Comparison of ENCODE assay signal across 31 cellular contexts in genomic region chr3:61667417-61668213, GRCh38.
DNase-seq lines count a peak whose midpoint lies in the region; ATAC-seq and TF ChIP-seq lines count a peak whose summit lies in the region.
"Had no signal": no experiment of that assay in that cellular context is flagged by ENCODE, and none has a peak within 500 bp of the region (broad histone marks: within the 10 kb centered on the region; RNA-seq: fewer than 3 reads in every experiment).

No MANE protein-coding gene starts in this region.

- peak overlapping the region; percentile 57; the same call in 1 of the 2 replicates for H3K27ac ChIP-seq in MM.1S (ENCODE audit: low read length)
- H3K27ac ChIP-seq: A549, brain microvascular endothelial cell, gastroesophageal sphincter, left ventricle myocardium inferior, VCaP had no signal

- H3K9me3 ChIP-seq in MM.1S (replicated peaks; ENCODE audit: insufficient read depth, low read length) (no peaks in the 10 kb centered on the region), mucosa of descending colon (no peaks in the 10 kb centered on the region)
- H3K9me3 ChIP-seq: A549, BE2C, gastroesophageal sphincter, left ventricle myocardium inferior had no signal

- peak overlapping the region; percentile 69 for H3K4me2 ChIP-seq in MM.1S (ENCODE audit: low read depth, low read length)
- H3K4me2 ChIP-seq: A549, GM23338, smooth muscle cell had no signal

- POLR2A ChIA-PET in activated CD8-positive, alpha-beta T cell treated with anti-CD3 and anti-CD28 coated beads for 36 hours (lab: Charles Lee): no interaction called here

- H4K20me1 ChIP-seq in MM.1S (ENCODE audit: insufficient read depth, low read length): no peaks in the 10 kb centered on the region

- H3K27ac Mint-ChIP-seq in activated CD8-positive, alpha-beta memory T cell treated with anti-CD3 and anti-CD28 coated beads, Interleukin-2, amount 10 ng/mL, durations not matched to agents 7 days and 5 days: no peak overlapping the region
- H3K27ac Mint-ChIP-seq in activated CD8-positive, alpha-beta T cell treated with anti-CD3 and anti-CD28 coated beads for 36 hours: no peak overlapping the region
- H3K27ac Mint-ChIP-seq: activated T-cell treated with anti-CD3 and anti-CD28 coated beads, Interleukin-2, amount 50 U/mL, for 72 hours; IgD-negative memory B cell; mesothelial cell of epicardium; naive thymus-derived CD4-positive, alpha-beta T cell had no signal

- H3K4me3 ChIP-seq in MM.1S (ENCODE audit: low read length) (peak overlapping the region; percentile 10), mucosa of descending colon (no peak overlapping the region)
- H3K4me3 ChIP-seq: A549, gastroesophageal sphincter, GM23338, left ventricle myocardium inferior, smooth muscle cell had no signal

- H3K36me3 ChIP-seq in MM.1S (replicated peaks; ENCODE audit: insufficient read depth, low read length): no peaks in the 10 kb centered on the region
- no peaks in the 10 kb centered on the region for H3K36me3 ChIP-seq in mucosa of descending colon (ENCODE audit: low read depth)
- H3K36me3 ChIP-seq: BE2C, brain microvascular endothelial cell, gastroesophageal sphincter, left ventricle myocardium inferior had no signal

- H3K4me1 Mint-ChIP-seq in activated CD8-positive, alpha-beta memory T cell treated with anti-CD3 and anti-CD28 coated beads, Interleukin-2, amount 10 ng/mL, durations not matched to agents 7 days and 5 days: no peaks in the 10 kb centered on the region
- no peaks in the 10 kb centered on the region for H3K4me1 Mint-ChIP-seq in activated CD8-positive, alpha-beta T cell treated with anti-CD3 and anti-CD28 coated beads for 36 hours (ENCODE audit: low read depth)

- H3F3A ChIP-seq in MM.1S (ENCODE audit: insufficient read depth, low read length): peaks cover 18% of the 10 kb centered on the region

- peak; percentile 25 for DNase-seq in Daoy (ENCODE audit: low read depth)
- peak; percentile 16 for DNase-seq in MM.1S
- peak; percentile 39 for DNase-seq in fibroblast of gingiva (ENCODE audit: low read depth)
- peak in 1 of 3 donors; percentile 23 for DNase-seq in mucosa of descending colon
- no peak for DNase-seq in activated CD8-positive, alpha-beta memory T cell treated with anti-CD3 and anti-CD28 coated beads, Interleukin-2, amount 50 U/mL, for 4 hours
- DNase-seq in activated CD8-positive, alpha-beta memory T cell treated with anti-CD3 and anti-CD28 coated beads, Interleukin-2, amount 10 ng/mL, durations not matched to agents 7 days and 5 days: no peak
- no peak for DNase-seq in activated CD8-positive, alpha-beta T cell treated with anti-CD3 and anti-CD28 coated beads for 36 hours
- DNase-seq in HUDEP-2 (lab: John Stamatoyannopoulos, UW; ENCODE audit: unreplicated experiment in 76 of 76): no peak
- DNase-seq: activated CD4-positive, alpha-beta T cell treated with anti-CD3 and anti-CD28 coated beads for 48 hours; activated naive CD4-positive, alpha-beta T cell; activated T-cell treated with anti-CD3 and anti-CD28 coated beads, Interleukin-2, amount 50 U/mL, for 72 hours; amniotic stem cell; BE2C; brain microvascular endothelial cell; COR-L47; effector CD4-positive, alpha-beta T cell; left ventricle myocardium inferior; naive thymus-derived CD4-positive, alpha-beta T cell; NCI-H1092 treated with DMSO at 0.1 percent for 48 hours; NCI-H187 treated with DMSO at 0.1 percent for 48 hours; SIG-M5; stimulated activated CD4-positive, alpha-beta T cell treated with anti-CD3 and anti-CD28 coated beads, Interleukin-2, amount 100 ng/mL, for 24 hours; T-helper 9 cell; trophoblast cell had no signal

- H3K36me3 Mint-ChIP-seq in activated CD8-positive, alpha-beta memory T cell treated with anti-CD3 and anti-CD28 coated beads, Interleukin-2, amount 10 ng/mL, durations not matched to agents 7 days and 5 days: no peaks in the 10 kb centered on the region
- no peaks in the 10 kb centered on the region for H3K36me3 Mint-ChIP-seq in activated CD8-positive, alpha-beta T cell treated with anti-CD3 and anti-CD28 coated beads for 36 hours (ENCODE audit: low read depth)
- H3K36me3 Mint-ChIP-seq: IgD-negative memory B cell; naive thymus-derived CD4-positive, alpha-beta T cell had no signal

- H3K4me1 ChIP-seq in MM.1S (ENCODE audit: low read length) (peaks cover 28% of the 10 kb centered on the region), mucosa of descending colon (ENCODE audit: low read depth) (peaks cover 17% of the 10 kb centered on the region)
- H3K4me1 ChIP-seq: BE2C had no signal

- TF ChIP-seq CTCF in MM.1S (IDR thresholded peaks at IDR 0.05; ENCODE audit: low read length) (no peak), mucosa of descending colon (IDR thresholded peaks at IDR 0.05) (no peak)
- TF ChIP-seq CTCF in activated CD8-positive, alpha-beta T cell treated with anti-CD3 and anti-CD28 coated beads for 36 hours (IDR thresholded peaks at IDR 0.05): no peak

- CTCF ChIA-PET in activated CD8-positive, alpha-beta memory T cell treated with anti-CD3 and anti-CD28 coated beads, Interleukin-2, amount 10 ng/mL, durations not matched to agents 7 days and 5 days (lab: Charles Lee): no interaction called here
- CTCF ChIA-PET in activated CD8-positive, alpha-beta T cell treated with anti-CD3 and anti-CD28 coated beads for 36 hours (lab: Charles Lee): no interaction called here

- no peak overlapping the region for H3K4me3 Mint-ChIP-seq in activated CD8-positive, alpha-beta memory T cell treated with anti-CD3 and anti-CD28 coated beads, Interleukin-2, amount 10 ng/mL, durations not matched to agents 7 days and 5 days
- H3K4me3 Mint-ChIP-seq in activated CD8-positive, alpha-beta T cell treated with anti-CD3 and anti-CD28 coated beads for 36 hours: no peak overlapping the region
- H3K4me3 Mint-ChIP-seq: activated T-cell treated with anti-CD3 and anti-CD28 coated beads, Interleukin-2, amount 50 U/mL, for 72 hours; GM23338; mesothelial cell of epicardium; naive thymus-derived CD4-positive, alpha-beta T cell had no signal

- intact Hi-C loops in mucosa of descending colon (cut with DNase I, micrococcal nuclease): no loop called here
- intact Hi-C loops in activated CD8-positive, alpha-beta T cell treated with anti-CD3 and anti-CD28 coated beads for 36 hours (cut with micrococcal nuclease): no loop called here

- H3K27me3 ChIP-seq in MM.1S (replicated peaks; ENCODE audit: insufficient read depth, low read length): no peaks in the 10 kb centered on the region
- H3K27me3 ChIP-seq: BE2C, brain microvascular endothelial cell, gastroesophageal sphincter had no signal

- H3K9ac ChIP-seq in MM.1S (ENCODE audit: low read length): peak overlapping the region; percentile 23; the same call in 1 of the 2 replicates

- H3K27me3 Mint-ChIP-seq in activated CD8-positive, alpha-beta memory T cell treated with anti-CD3 and anti-CD28 coated beads, Interleukin-2, amount 10 ng/mL, durations not matched to agents 7 days and 5 days: no peaks in the 10 kb centered on the region
- no peaks in the 10 kb centered on the region for H3K27me3 Mint-ChIP-seq in activated CD8-positive, alpha-beta T cell treated with anti-CD3 and anti-CD28 coated beads for 36 hours
- H3K27me3 Mint-ChIP-seq: IgD-negative memory B cell had no signal

- H3K9me2 ChIP-seq in MM.1S (replicated peaks; ENCODE audit: insufficient read depth, low read length): no peaks in the 10 kb centered on the region

- H2AFZ ChIP-seq in MM.1S (ENCODE audit: low read length): 0 out of 2 replicates have a peak overlapping the region, but pooled peaks have one; percentile 9
- H2AFZ ChIP-seq: GM23338 had no signal

- peak; percentile 71 for ATAC-seq in mucosa of descending colon
- ATAC-seq in activated CD8-positive, alpha-beta memory T cell treated with anti-CD3 and anti-CD28 coated beads, Interleukin-2, amount 10 ng/mL, durations not matched to agents 7 days and 5 days: no peak
- ATAC-seq in activated CD8-positive, alpha-beta T cell treated with anti-CD3 and anti-CD28 coated beads for 36 hours: no peak
- ATAC-seq: A549; activated T-cell treated with anti-CD3 and anti-CD28 coated beads, Interleukin-2, amount 50 U/mL, for 72 hours; gastroesophageal sphincter; GM23338; naive thymus-derived CD4-positive, alpha-beta T cell had no signal

- H3K9me3 Mint-ChIP-seq in activated CD8-positive, alpha-beta memory T cell treated with anti-CD3 and anti-CD28 coated beads, Interleukin-2, amount 10 ng/mL, durations not matched to agents 7 days and 5 days (ENCODE audit: low read depth): peaks cover 2% of the 10 kb centered on the region
- H3K9me3 Mint-ChIP-seq in activated CD8-positive, alpha-beta T cell treated with anti-CD3 and anti-CD28 coated beads for 36 hours: peaks cover 1% of the 10 kb centered on the region

- peaks cover 32% of the 10 kb centered on the region for H3K79me2 ChIP-seq in MM.1S (ENCODE audit: low read length)

Comparison
In these comparisons a context has a peak if more than half of its experiments do, and no peak if none do; other contexts are left out.
1. DNase-seq: peak in Daoy (single experiment), MM.1S (single experiment) and fibroblast of gingiva (single experiment); none in activated CD8-positive, alpha-beta memory T cell treated with anti-CD3 and anti-CD28 coated beads, Interleukin-2, amount 50 U/mL, for 4 hours (single experiment), activated CD8-positive, alpha-beta memory T cell treated with anti-CD3 and anti-CD28 coated beads, Interleukin-2, amount 10 ng/mL, durations not matched to agents 7 days and 5 days (single experiment), activated CD8-positive, alpha-beta T cell treated with anti-CD3 and anti-CD28 coated beads for 36 hours (single experiment) and HUDEP-2 (0 of 76).